ENCODE assay signal across 8 cellular contexts in genomic region chr12:70576341-70577282, GRCh38.
DNase-seq lines count a peak whose midpoint lies in the region; ATAC-seq and TF ChIP-seq lines count a peak whose summit lies in the region.

No MANE protein-coding gene starts in this region.

- H3K9ac ChIP-seq in Karpas-422 (ENCODE audit: low read length) (no peak overlapping the region), OCI-LY3 (ENCODE audit: low read length) (no peak overlapping the region)

- H3K27ac ChIP-seq in CD4-positive, CD25-positive, alpha-beta regulatory T cell (ENCODE audit: insufficient read depth, low read length, poor library complexity, severe bottlenecking) = no peak overlapping the region
- H3K27ac ChIP-seq in Karpas-422 (ENCODE audit: low read length) (no peak overlapping the region), OCI-LY3 (ENCODE audit: low read length) (no peak overlapping the region)

- peak; percentile 90 for TF ChIP-seq CTCF in OCI-LY3 (IDR thresholded peaks at IDR 0.05; ENCODE audit: low read depth, low read length)

- no peak overlapping the region for H3K4me3 Mint-ChIP-seq in CD4-positive, CD25-positive, alpha-beta regulatory T cell
- H3K4me3 Mint-ChIP-seq in stimulated activated memory B cell treated with anti-CD40 and anti-IgM and Interleukin-4, amounts not matched to agents 10 μg/mL and 1 μg/mL and 100 μg/mL, for 72 hours = no peak overlapping the region

- no peaks in the 10 kb centered on the region for H3K4me1 Mint-ChIP-seq in CD4-positive, CD25-positive, alpha-beta regulatory T cell
- H3K4me1 Mint-ChIP-seq in stimulated activated memory B cell treated with anti-CD40 and anti-IgM and Interleukin-4, amounts not matched to agents 10 μg/mL and 1 μg/mL and 100 μg/mL, for 72 hours = no peaks in the 10 kb centered on the region

- no peaks in the 10 kb centered on the region for H3K9me3 Mint-ChIP-seq in CD4-positive, CD25-positive, alpha-beta regulatory T cell
- no peaks in the 10 kb centered on the region for H3K9me3 Mint-ChIP-seq in stimulated activated memory B cell treated with anti-CD40 and anti-IgM and Interleukin-4, amounts not matched to agents 10 μg/mL and 1 μg/mL and 100 μg/mL, for 72 hours

- H4K20me1 ChIP-seq in Karpas-422 (ENCODE audit: insufficient read depth, low read depth, low read length) = no peaks in the 10 kb centered on the region
- H4K20me1 ChIP-seq in OCI-LY3 (ENCODE audit: insufficient read depth, low read length) = no peaks in the 10 kb centered on the region

- H3K9me3 ChIP-seq in CD4-positive, CD25-positive, alpha-beta regulatory T cell (ENCODE audit: control insufficient read depth in 2 of 2, low read length in 2 of 2) = no peaks in the 10 kb centered on the region
- no peaks in the 10 kb centered on the region for H3K9me3 ChIP-seq in Karpas-422 (ENCODE audit: low read length)
- no peaks in the 10 kb centered on the region for H3K9me3 ChIP-seq in OCI-LY3 (ENCODE audit: insufficient read depth, low read length)

- H2AFZ ChIP-seq in Karpas-422 (ENCODE audit: low read length) (no peak overlapping the region), OCI-LY3 (ENCODE audit: low read depth, low read length) (no peak overlapping the region)

- H3K4me3 ChIP-seq in CD4-positive, CD25-positive, alpha-beta regulatory T cell (ENCODE audit: low read depth, low read length) = no peak overlapping the region
- H3K4me3 ChIP-seq in Karpas-422 (ENCODE audit: low read length) (no peak overlapping the region), OCI-LY3 (ENCODE audit: low read length) (no peak overlapping the region)

- H3K79me2 ChIP-seq in Karpas-422 (ENCODE audit: low read length) (no peaks in the 10 kb centered on the region), OCI-LY3 (ENCODE audit: low read length) (no peaks in the 10 kb centered on the region)

- peak overlapping the region; percentile 18 for H3K4me2 ChIP-seq in Karpas-422 (ENCODE audit: low read depth, low read length, poor library complexity, severe bottlenecking)
- H3K4me2 ChIP-seq in OCI-LY3 (ENCODE audit: low read length) = no peak overlapping the region

- H3K9me2 ChIP-seq in Karpas-422 (replicated peaks; ENCODE audit: insufficient read depth, low read length) = no peaks in the 10 kb centered on the region

- H3K27ac Mint-ChIP-seq in CD4-positive, CD25-positive, alpha-beta regulatory T cell = no peak overlapping the region
- H3K27ac Mint-ChIP-seq in stimulated activated memory B cell treated with anti-CD40 and anti-IgM and Interleukin-4, amounts not matched to agents 10 μg/mL and 1 μg/mL and 100 μg/mL, for 72 hours = no peak overlapping the region

- no peaks in the 10 kb centered on the region for H3K27me3 ChIP-seq in CD4-positive, CD25-positive, alpha-beta regulatory T cell (ENCODE audit: control insufficient read depth, insufficient read depth, low read length)
- H3K27me3 ChIP-seq in Karpas-422 (ENCODE audit: low read length) (no peaks in the 10 kb centered on the region), OCI-LY3 (ENCODE audit: low read depth, low read length) (no peaks in the 10 kb centered on the region)

- no peak for ATAC-seq in CD4-positive, CD25-positive, alpha-beta regulatory T cell (ENCODE audit: low read depth in 2 of 2)
- ATAC-seq in GM19324 (IDR thresholded peaks at IDR 0.05; ENCODE audit: low FRiP score, unreplicated experiment) = peak; percentile 56
- no peak for ATAC-seq in stimulated activated memory B cell treated with anti-CD40 and anti-IgM and Interleukin-4, amounts not matched to agents 10 μg/mL and 1 μg/mL and 100 μg/mL, for 72 hours

- H3K4me1 ChIP-seq in CD4-positive, CD25-positive, alpha-beta regulatory T cell (ENCODE audit: control insufficient read depth, insufficient read depth, low read length, poor library complexity, severe bottlenecking) = no peaks in the 10 kb centered on the region
- H3K4me1 ChIP-seq in Karpas-422 (ENCODE audit: low read length) (peaks cover 12% of the 10 kb centered on the region), OCI-LY3 (ENCODE audit: low read length) (peaks cover 11% of the 10 kb centered on the region)

- H3K36me3 ChIP-seq in CD4-positive, CD25-positive, alpha-beta regulatory T cell (ENCODE audit: control insufficient read depth, insufficient read depth, low read length) = no peaks in the 10 kb centered on the region
- no peaks in the 10 kb centered on the region; the same call in 1 of the 2 replicates for H3K36me3 ChIP-seq in Karpas-422 (ENCODE audit: insufficient read depth, low read length)
- no peaks in the 10 kb centered on the region for H3K36me3 ChIP-seq in OCI-LY3 (replicated peaks; ENCODE audit: low read depth, low read length)

- no peaks in the 10 kb centered on the region for H3K36me3 Mint-ChIP-seq in CD4-positive, CD25-positive, alpha-beta regulatory T cell
- no peaks in the 10 kb centered on the region for H3K36me3 Mint-ChIP-seq in stimulated activated memory B cell treated with anti-CD40 and anti-IgM and Interleukin-4, amounts not matched to agents 10 μg/mL and 1 μg/mL and 100 μg/mL, for 72 hours

- H3K27me3 Mint-ChIP-seq in CD4-positive, CD25-positive, alpha-beta regulatory T cell = peaks cover 4% of the 10 kb centered on the region
- H3K27me3 Mint-ChIP-seq in stimulated activated memory B cell treated with anti-CD40 and anti-IgM and Interleukin-4, amounts not matched to agents 10 μg/mL and 1 μg/mL and 100 μg/mL, for 72 hours = no peaks in the 10 kb centered on the region

- peak in 2 of 3 donors; percentile 46 to 48 for DNase-seq in CD4-positive, CD25-positive, alpha-beta regulatory T cell
- DNase-seq in Karpas-422 (peak; percentile 83), dermis blood vessel endothelial cell (peak; percentile 81), lung microvascular endothelial cell (ENCODE audit: low read depth in 2 of 2) (peak; percentile 50 to 85)
- DNase-seq in stimulated activated CD4-positive, alpha-beta T cell treated with anti-CD3 and anti-CD28 coated beads, Interleukin-2, amount 100 ng/mL, for 48 hours = no peak

Comparison
In these comparisons a context has a peak if more than half of its experiments do, and no peak if none do; other contexts are left out.
1. DNase-seq: peak in CD4-positive, CD25-positive, alpha-beta regulatory T cell (2 of 3), Karpas-422 (single experiment), dermis blood vessel endothelial cell (single experiment) and lung microvascular endothelial cell (2 of 2); none in stimulated activated CD4-positive, alpha-beta T cell treated with anti-CD3 and anti-CD28 coated beads, Interleukin-2, amount 100 ng/mL, for 48 hours (0 of 2).